Comparison of ENCODE assay signal across 14 cellular contexts in genomic region chr2:31335921-31336570, GRCh38.
DNase-seq lines count a peak whose midpoint lies in the region; ATAC-seq and TF ChIP-seq lines count a peak whose summit lies in the region.
"Had no signal": no experiment of that assay in that cellular context is flagged by ENCODE, and none has a peak within 500 bp of the region (broad histone marks: within the 10 kb centered on the region; RNA-seq: fewer than 3 reads in every experiment).

No MANE protein-coding gene starts in this region.

- peak; percentile 24 for ATAC-seq in SK-N-SH treated with all-trans-retinoic acid at 6 μM for 48 hours
- no peak for ATAC-seq in omental fat pad (ENCODE audit: low FRiP score)
- ATAC-seq: HCT116 had no signal

- no peak overlapping the region for H3K27ac ChIP-seq in substantia nigra (ENCODE audit: low read depth, low read length, poor library complexity, severe bottlenecking)
- H3K27ac ChIP-seq: coronary artery, suprapubic skin had no signal

- DNase-seq in GM04503 (ENCODE audit: low read depth) (peak; percentile 57), fibroblast of peridontal ligament (ENCODE audit: extremely low read depth) (peak; percentile 79), non-pigmented ciliary epithelial cell (ENCODE audit: low read depth) (peak; percentile 73), substantia nigra (lab: John Stamatoyannopoulos, UW) (no peak), omental fat pad (ENCODE audit: low spot score) (no peak)
- DNase-seq in activated naive CD8-positive, alpha-beta T cell treated with anti-CD3 and anti-CD28 coated beads for 36 hours, result no peak
- DNase-seq in activated CD4-positive, alpha-beta T cell treated with anti-CD3 and anti-CD28 coated beads, Interleukin-2, amount 50 U/mL, for 1 hour, result no peak
- DNase-seq: activated CD4-positive, alpha-beta memory T cell treated with anti-CD3 and anti-CD28 coated beads, Interleukin-2, amount 10 ng/mL, durations not matched to agents 7 days and 5 days; NCI-H2029 treated with DMSO at 0.1 percent for 48 hours; SW 1271 had no signal

- TF ChIP-seq CTCF in omental fat pad (IDR thresholded peaks at IDR 0.05), result no peak

- no peaks in the 10 kb centered on the region for H3K36me3 Mint-ChIP-seq in activated naive CD8-positive, alpha-beta T cell treated with anti-CD3 and anti-CD28 coated beads for 36 hours

- no peak overlapping the region for H3K27ac Mint-ChIP-seq in activated naive CD8-positive, alpha-beta T cell treated with anti-CD3 and anti-CD28 coated beads for 36 hours
- H3K27ac Mint-ChIP-seq: activated CD4-positive, alpha-beta memory T cell treated with anti-CD3 and anti-CD28 coated beads, Interleukin-2, amount 10 ng/mL, durations not matched to agents 7 days and 5 days had no signal

- peaks cover 3% of the 10 kb centered on the region for H3K27me3 Mint-ChIP-seq in activated naive CD8-positive, alpha-beta T cell treated with anti-CD3 and anti-CD28 coated beads for 36 hours

- no peaks in the 10 kb centered on the region for H3K4me1 Mint-ChIP-seq in activated naive CD8-positive, alpha-beta T cell treated with anti-CD3 and anti-CD28 coated beads for 36 hours
- H3K4me1 Mint-ChIP-seq: activated CD4-positive, alpha-beta memory T cell treated with anti-CD3 and anti-CD28 coated beads, Interleukin-2, amount 10 ng/mL, durations not matched to agents 7 days and 5 days had no signal

- H3K9me3 Mint-ChIP-seq in activated naive CD8-positive, alpha-beta T cell treated with anti-CD3 and anti-CD28 coated beads for 36 hours, result no peaks in the 10 kb centered on the region
- H3K9me3 Mint-ChIP-seq: activated CD4-positive, alpha-beta memory T cell treated with anti-CD3 and anti-CD28 coated beads, Interleukin-2, amount 10 ng/mL, durations not matched to agents 7 days and 5 days had no signal

- H3K4me3 Mint-ChIP-seq in activated naive CD8-positive, alpha-beta T cell treated with anti-CD3 and anti-CD28 coated beads for 36 hours, result no peak overlapping the region
- H3K4me3 Mint-ChIP-seq: activated CD4-positive, alpha-beta memory T cell treated with anti-CD3 and anti-CD28 coated beads, Interleukin-2, amount 10 ng/mL, durations not matched to agents 7 days and 5 days had no signal

TF ChIP-seq in SK-N-SH treated with all-trans-retinoic acid at 6 μM for 48 hours, 23 proteins besides CTCF, POLR2A, EP300 and RAD21:
- TF ChIP-seq CREB5 (CRISPR knock-in tag; IDR thresholded peaks at IDR 0.05; ENCODE audit: low read depth) (no peak), ZNF70 (CRISPR knock-in tag; IDR thresholded peaks at IDR 0.05) (no peak), TCF4 (CRISPR knock-in tag; IDR thresholded peaks at IDR 0.05; ENCODE audit: borderline replicate concordance) (no peak), PPARA (CRISPR knock-in tag; IDR thresholded peaks at IDR 0.05; ENCODE audit: borderline replicate concordance) (no peak), CSRNP3 (CRISPR knock-in tag; IDR thresholded peaks at IDR 0.05) (no peak), ESRRG (CRISPR knock-in tag; IDR thresholded peaks at IDR 0.05) (no peak), PATZ1 (CRISPR knock-in tag; IDR thresholded peaks at IDR 0.05; ENCODE audit: borderline replicate concordance) (no peak), OSR1 (CRISPR knock-in tag; IDR thresholded peaks at IDR 0.05) (no peak), RARB (CRISPR knock-in tag; IDR thresholded peaks at IDR 0.05) (no peak), TSHZ2 (CRISPR knock-in tag; IDR thresholded peaks at IDR 0.05) (no peak), BACH2 (CRISPR knock-in tag; IDR thresholded peaks at IDR 0.05; ENCODE audit: borderline replicate concordance) (no peak), ZFP30 (CRISPR knock-in tag; IDR thresholded peaks at IDR 0.05) (no peak), ZFP3 (CRISPR knock-in tag; IDR thresholded peaks at IDR 0.05) (no peak), ZNF565 (CRISPR knock-in tag; conservative IDR thresholded peaks at IDR 0.05; ENCODE audit: low read depth) (no peak), SNAI2 (CRISPR knock-in tag; IDR thresholded peaks at IDR 0.05) (no peak), POU6F1 (CRISPR knock-in tag; IDR thresholded peaks at IDR 0.05; ENCODE audit: borderline replicate concordance, low read depth) (no peak), ARNTL (CRISPR knock-in tag; IDR thresholded peaks at IDR 0.05; ENCODE audit: borderline replicate concordance, low read depth) (no peak), ZNF8 (CRISPR knock-in tag; IDR thresholded peaks at IDR 0.05) (no peak), GLIS3 (CRISPR knock-in tag; IDR thresholded peaks at IDR 0.05) (no peak), CSDC2 (CRISPR knock-in tag; IDR thresholded peaks at IDR 0.05) (no peak)

Comparison
In these comparisons a context has a peak if more than half of its experiments do, and no peak if none do; other contexts are left out.
1. DNase-seq: peak in GM04503 (single experiment), fibroblast of peridontal ligament (single experiment) and non-pigmented ciliary epithelial cell (single experiment); none in substantia nigra (0 of 49), activated naive CD8-positive, alpha-beta T cell treated with anti-CD3 and anti-CD28 coated beads for 36 hours (single experiment), omental fat pad (single experiment) and activated CD4-positive, alpha-beta T cell treated with anti-CD3 and anti-CD28 coated beads, Interleukin-2, amount 50 U/mL, for 1 hour (single experiment).